8 cellular contexts compared by ENCODE assay signal in genomic region chr19:39403331-39404312, GRCh38. TPM values are rescaled to one million over a fixed set of nuclear protein-coding genes. Genes with fewer than 3 reads are reported as not detected.
DNase-seq lines count a peak whose midpoint lies in the region; ATAC-seq lines count a peak whose summit lies in the region.

No MANE protein-coding gene starts in this region.

- POLR2A ChIA-PET in activated CD4-positive, alpha-beta T cell treated with anti-CD3 and anti-CD28 coated beads for 36 hours (lab: Charles Lee): interaction anchor here (0.7 to 1.3 kb wide), 4 partner anchors 11 to 443 kb away, joined by 3 to 5 read pairs (median 3); partner anchors contain the start of gene RPS16

- H3K4me1 ChIP-seq in CD4-positive, CD25-positive, alpha-beta regulatory T cell (ENCODE audit: control insufficient read depth, insufficient read depth, low read length, poor library complexity, severe bottlenecking): peaks cover 79% of the 10 kb centered on the region
- peaks cover 37% of the 10 kb centered on the region for H3K4me1 ChIP-seq in GM23248 (ENCODE audit: insufficient read depth)

- intact Hi-C loops in activated CD4-positive, alpha-beta T cell treated with anti-CD3 and anti-CD28 coated beads for 36 hours (cut with DNase I, micrococcal nuclease): loop anchor here in 1 of 2 experiments (2.0 to 10.0 kb wide), 7 partner anchors 27 to 1211 kb away; partner anchors contain the start of genes DYRK1B, MRPS12, RASGRP4 and SARS2
- intact Hi-C loops in left colon (cut with DNase I, micrococcal nuclease): no loop called here

- peak overlapping the region; percentile 92 for H3K4me2 ChIP-seq in GM23248 (ENCODE audit: unreplicated experiment)

- H3K79me2 ChIP-seq in GM23248 (ENCODE audit: insufficient read depth): peaks cover 19% of the 10 kb centered on the region

- CTCF ChIA-PET in activated CD4-positive, alpha-beta T cell treated with anti-CD3 and anti-CD28 coated beads for 36 hours (lab: Charles Lee): interaction anchor here (0.9 to 5.9 kb wide), 2 partner anchors 11 to 13 kb away, joined by 3 to 21 read pairs; partner anchors contain the start of genes MED29 and PAF1

- peak overlapping the region; percentile 93 to 100 (median 99) for H3K27ac Mint-ChIP-seq in CD4-positive, CD25-positive, alpha-beta regulatory T cell
- peak overlapping the region; percentile 100 for H3K27ac Mint-ChIP-seq in activated CD4-positive, alpha-beta T cell treated with anti-CD3 and anti-CD28 coated beads for 36 hours

- peaks cover 19% of the 10 kb centered on the region for H3K36me3 ChIP-seq in CD4-positive, CD25-positive, alpha-beta regulatory T cell (ENCODE audit: control insufficient read depth, insufficient read depth, low read length)
- peaks cover 8% of the 10 kb centered on the region; the same call in 1 of the 2 replicates for H3K36me3 ChIP-seq in GM23248 (ENCODE audit: low read depth)

- H3K27me3 ChIP-seq in CD4-positive, CD25-positive, alpha-beta regulatory T cell (ENCODE audit: control insufficient read depth, insufficient read depth, low read length): no peaks in the 10 kb centered on the region
- H3K27me3 ChIP-seq in GM23248 (replicated peaks; ENCODE audit: insufficient read depth): no peaks in the 10 kb centered on the region

- peaks cover 39% of the 10 kb centered on the region for H3F3A ChIP-seq in GM23248 (ENCODE audit: insufficient read depth)

- H3K27me3 Mint-ChIP-seq in CD4-positive, CD25-positive, alpha-beta regulatory T cell: peaks cover 14% of the 10 kb centered on the region
- no peaks in the 10 kb centered on the region for H3K27me3 Mint-ChIP-seq in activated CD4-positive, alpha-beta T cell treated with anti-CD3 and anti-CD28 coated beads for 36 hours

- peaks cover 8 to 67% (median 43%) of the 10 kb centered on the region in 4 donors for H3K4me1 Mint-ChIP-seq in CD4-positive, CD25-positive, alpha-beta regulatory T cell
- H3K4me1 Mint-ChIP-seq in activated CD4-positive, alpha-beta T cell treated with anti-CD3 and anti-CD28 coated beads for 36 hours: peaks cover 64% of the 10 kb centered on the region

- peak overlapping the region; percentile 80 for H3K4me3 ChIP-seq in CD4-positive, CD25-positive, alpha-beta regulatory T cell (ENCODE audit: low read depth, low read length)
- H3K4me3 ChIP-seq in GM23248: peak overlapping the region; percentile 72

- H3K27ac ChIP-seq in CD4-positive, CD25-positive, alpha-beta regulatory T cell (ENCODE audit: insufficient read depth, low read length, poor library complexity, severe bottlenecking): peak overlapping the region; percentile 100
- H3K27ac ChIP-seq in GM23248: peak overlapping the region; percentile 99

- DNase-seq in CD4-positive, CD25-positive, alpha-beta regulatory T cell: peak; percentile 90 to 98 (median 94)
- DNase-seq in GM23248: peak; percentile 100
- peak; percentile 87 for DNase-seq in NCI-H2171 treated with DMSO at 0.1 percent for 48 hours (lab: John Stamatoyannopoulos, UW)
- DNase-seq in activated CD4-positive, alpha-beta T cell treated with anti-CD3 and anti-CD28 coated beads for 36 hours: peak; percentile 98
- peak; percentile 62 for DNase-seq in cerebellum (ENCODE audit: low spot score)
- DNase-seq in left colon: peak; percentile 97 to 99
- DNase-seq in stimulated activated CD4-positive, alpha-beta T cell treated with anti-CD3 and anti-CD28 coated beads, Interleukin-1b, Interleukin-23, amount 100 ng/mL, for 1 hour (ENCODE audit: low read depth in 2 of 2): peak; percentile 94

- 1 to 2% methylated on average over 29 to 43 of the region's 43 CpGs for WGBS in GM23248 (ENCODE audit: low coverage in 1 of 2, low lambda C conversion rate in 2 of 2, missing lambda C conversion rate in 2 of 2), 2 experiments

- H3K36me3 Mint-ChIP-seq in CD4-positive, CD25-positive, alpha-beta regulatory T cell: peaks cover 14% of the 10 kb centered on the region
- H3K36me3 Mint-ChIP-seq in activated CD4-positive, alpha-beta T cell treated with anti-CD3 and anti-CD28 coated beads for 36 hours (ENCODE audit: low read depth): peaks cover 27% of the 10 kb centered on the region

- H4K20me1 ChIP-seq in GM23248 (ENCODE audit: insufficient read depth): no peaks in the 10 kb centered on the region

- ATAC-seq in CD4-positive, CD25-positive, alpha-beta regulatory T cell (ENCODE audit: low read depth in 2 of 2): peak; percentile 32 to 35
- ATAC-seq in activated CD4-positive, alpha-beta T cell treated with anti-CD3 and anti-CD28 coated beads for 36 hours: peak; percentile 27
- ATAC-seq in left colon (peak; percentile 31), HG02884 (IDR thresholded peaks at IDR 0.05; ENCODE audit: unreplicated experiment) (no peak)

- H3K9ac ChIP-seq in GM23248: peak overlapping the region; percentile 96

- peak overlapping the region; percentile 95 to 99 (median 96) for H3K4me3 Mint-ChIP-seq in CD4-positive, CD25-positive, alpha-beta regulatory T cell
- H3K4me3 Mint-ChIP-seq in activated CD4-positive, alpha-beta T cell treated with anti-CD3 and anti-CD28 coated beads for 36 hours: peak overlapping the region; percentile 75

- no peaks in the 10 kb centered on the region for H3K9me2 ChIP-seq in GM23248 (ENCODE audit: insufficient read depth)

- H3K9me3 Mint-ChIP-seq in CD4-positive, CD25-positive, alpha-beta regulatory T cell: peaks cover 0 to 5% (median 0%) of the 10 kb centered on the region in 7 donors
- H3K9me3 Mint-ChIP-seq in activated CD4-positive, alpha-beta T cell treated with anti-CD3 and anti-CD28 coated beads for 36 hours (ENCODE audit: low read depth): no peaks in the 10 kb centered on the region

- no peaks in the 10 kb centered on the region for H3K9me3 ChIP-seq in CD4-positive, CD25-positive, alpha-beta regulatory T cell (ENCODE audit: control insufficient read depth in 2 of 2, low read length in 2 of 2)
- H3K9me3 ChIP-seq in GM23248 (ENCODE audit: low read depth): no peaks in the 10 kb centered on the region

- H2AFZ ChIP-seq in GM23248: no peak overlapping the region

- in situ Hi-C loops in GM23248 (cut with MboI): no loop called here

RNA-seq across cellular contexts. Expression of gene ZFP36, which starts 3.0 kb away (rescaled TPM):
- total RNA-seq in CD4-positive, CD25-positive, alpha-beta regulatory T cell: 1,400 TPM
- polyA plus RNA-seq in CD4-positive, CD25-positive, alpha-beta regulatory T cell: 100 to 1,000 TPM in 3 of 4 donors, 10 to 100 TPM in 1; 89.8 to 134 (median 109) TPM
- 7.0 and 13.9 TPM in 2 replicates for total RNA-seq in GM23248 (2014; rRNA removed; shearing (Covaris generic))
- polyA plus RNA-seq in GM23248 (2016; fragmentation: Nextera tagmentation; extraction: Ambion mirVana): 86.2 and 86.6 TPM in 2 replicates
- total RNA-seq in activated CD4-positive, alpha-beta T cell treated with anti-CD3 and anti-CD28 coated beads for 36 hours: 10 to 100 TPM; 69.1 to 69.3 TPM
- 1.9 TPM for total RNA-seq in cerebellum
- total RNA-seq in left colon: 100 to 1,000 TPM; 152 to 391 TPM

RNA-seq across cellular contexts. Expression of gene PLEKHG2, which starts 8.8 kb away (rescaled TPM):
- total RNA-seq in CD4-positive, CD25-positive, alpha-beta regulatory T cell: 209 TPM
- 1 to 10 TPM; 1.3 to 3.9 (median 3.1) TPM for polyA plus RNA-seq in CD4-positive, CD25-positive, alpha-beta regulatory T cell
- 12.0 and 17.5 TPM in 2 replicates for total RNA-seq in GM23248 (2014; rRNA removed; shearing (Covaris generic))
- 12.2 and 13.5 TPM in 2 replicates for polyA plus RNA-seq in GM23248 (2016; fragmentation: Nextera tagmentation; extraction: Ambion mirVana)
- 10 to 100 TPM; 46.0 to 65.5 TPM for total RNA-seq in activated CD4-positive, alpha-beta T cell treated with anti-CD3 and anti-CD28 coated beads for 36 hours
- total RNA-seq in cerebellum (20.9 TPM), left colon (1 to 10 TPM; 6.2 to 9.3 TPM)

RNA-seq across cellular contexts. Expression of gene MED29, which starts 12.4 kb away (rescaled TPM):
- total RNA-seq in CD4-positive, CD25-positive, alpha-beta regulatory T cell: 65.6 TPM
- polyA plus RNA-seq in CD4-positive, CD25-positive, alpha-beta regulatory T cell: 10 to 100 TPM; 53.6 to 61.4 (median 57.9) TPM
- total RNA-seq in GM23248 (2014; rRNA removed; shearing (Covaris generic)): 27.7 and 29.6 TPM in 2 replicates
- 34.9 and 39.2 TPM in 2 replicates for polyA plus RNA-seq in GM23248 (2016; fragmentation: Nextera tagmentation; extraction: Ambion mirVana)
- total RNA-seq in activated CD4-positive, alpha-beta T cell treated with anti-CD3 and anti-CD28 coated beads for 36 hours: 10 to 100 TPM; 24.0 to 34.6 TPM
- total RNA-seq in cerebellum (14.1 TPM), left colon (10 to 100 TPM; 30.4 to 32.4 TPM)

RNA-seq across cellular contexts. Expression of gene PAF1, which starts 12.7 kb away (rescaled TPM):
- total RNA-seq in CD4-positive, CD25-positive, alpha-beta regulatory T cell: 138 TPM
- 10 to 100 TPM; 35.0 to 46.7 (median 39.0) TPM for polyA plus RNA-seq in CD4-positive, CD25-positive, alpha-beta regulatory T cell
- total RNA-seq in GM23248 (2014; rRNA removed; shearing (Covaris generic)): 45.3 and 51.2 TPM in 2 replicates
- polyA plus RNA-seq in GM23248 (2016; fragmentation: Nextera tagmentation; extraction: Ambion mirVana): 44.2 and 44.5 TPM in 2 replicates
- total RNA-seq in activated CD4-positive, alpha-beta T cell treated with anti-CD3 and anti-CD28 coated beads for 36 hours: 10 to 100 TPM; 40.4 to 54.2 TPM
- total RNA-seq in cerebellum (18.6 TPM), left colon (10 to 100 TPM; 30.5 to 31.2 TPM)

RNA-seq across cellular contexts. Expression of gene RPS16, which starts 32.1 kb away (rescaled TPM):
- 2,708 TPM for total RNA-seq in CD4-positive, CD25-positive, alpha-beta regulatory T cell
- 1,000 to 10,000 TPM; 1,440 to 2,367 (median 1,925) TPM for polyA plus RNA-seq in CD4-positive, CD25-positive, alpha-beta regulatory T cell
- 91.2 and 136 TPM in 2 replicates for total RNA-seq in GM23248 (2014; rRNA removed; shearing (Covaris generic))
- polyA plus RNA-seq in GM23248 (2016; fragmentation: Nextera tagmentation; extraction: Ambion mirVana): 542 and 556 TPM in 2 replicates
- total RNA-seq in activated CD4-positive, alpha-beta T cell treated with anti-CD3 and anti-CD28 coated beads for 36 hours: 1,000 to 10,000 TPM; 3,146 to 3,331 TPM
- total RNA-seq in cerebellum (48.1 TPM), left colon (1,000 to 10,000 TPM; 1,556 to 1,578 TPM)
